In the genomic region with DNA sequence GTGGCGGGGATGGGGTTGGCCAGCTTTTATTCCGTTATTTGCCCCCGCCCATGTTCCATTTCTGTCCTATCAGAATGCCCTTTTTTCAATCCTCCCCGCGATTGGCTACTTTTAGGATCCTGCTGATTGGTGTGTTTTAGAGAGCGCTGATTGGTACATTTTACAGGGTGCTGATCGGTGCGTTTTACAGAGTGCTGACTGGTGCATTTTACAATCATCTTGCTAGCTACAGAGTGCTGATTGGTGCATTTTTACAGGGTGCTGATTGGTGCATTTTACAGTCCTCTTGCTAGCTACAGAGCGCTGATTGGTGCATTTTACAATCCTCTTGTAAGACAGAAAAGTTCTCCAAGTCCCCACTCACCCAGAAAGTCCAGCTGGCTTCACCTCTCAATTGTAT, we compare ENCODE assay signal across 13 cellular contexts. TPM values are rescaled to one million over a fixed set of nuclear protein-coding genes. Genes with fewer than 3 reads are reported as not detected.
"Had no signal": no experiment of that assay in that cellular context is flagged by ENCODE, and none has a peak within 500 bp of the region (broad histone marks: within the 10 kb centered on the region; RNA-seq: fewer than 3 reads in every experiment).

No MANE protein-coding gene starts in this region.

RNA-seq across cellular contexts. Expression of gene SPPL2C, which starts 17.4 kb away (rescaled TPM):
- total RNA-seq: stomach, subcutaneous adipose tissue, suprapubic skin, thoracic aorta, tibial nerve, transverse colon, upper lobe of left lung, upper lobe of right lung, ureter, urinary bladder, uterus, vagina had no signal
- polyA plus RNA-seq: stomach, thymus, urinary bladder had no signal
